Comparison of ENCODE assay signal across 12 cellular contexts in genomic region chr3:39385456-39386098, GRCh38. TPM values are rescaled to one million over a fixed set of nuclear protein-coding genes. Genes with fewer than 3 reads are reported as not detected.
A peak's percentile ranks its signal among the peaks of the same experiment; 100 is the strongest.
DNase-seq lines count a peak whose midpoint lies in the region; ATAC-seq lines count a peak whose summit lies in the region.
"Had no signal": no experiment of that assay in that cellular context is flagged by ENCODE, and none has a peak within 500 bp of the region (broad histone marks: within the 10 kb centered on the region; RNA-seq: fewer than 3 reads in every experiment).

No MANE protein-coding gene starts in this region.

- H3K36me3 ChIP-seq in CD4-positive, CD25-positive, alpha-beta regulatory T cell (ENCODE audit: control insufficient read depth, insufficient read depth, low read length) = peaks cover 10% of the 10 kb centered on the region
- peaks cover 16% of the 10 kb centered on the region for H3K36me3 ChIP-seq in HUES6 (ENCODE audit: control insufficient read depth, insufficient read depth, low read length)

- H3K4me3 Mint-ChIP-seq in CD4-positive, CD25-positive, alpha-beta regulatory T cell = peak overlapping the region; percentile 98 to 100 (median 99)
- peak overlapping the region; percentile 6 for H3K4me3 Mint-ChIP-seq in memory B cell

- H3K27me3 ChIP-seq in CD4-positive, CD25-positive, alpha-beta regulatory T cell (ENCODE audit: control insufficient read depth, insufficient read depth, low read length) = no peaks in the 10 kb centered on the region
- no peaks in the 10 kb centered on the region for H3K27me3 ChIP-seq in HUES6 (ENCODE audit: control insufficient read depth, insufficient read depth, low read length)
- H3K27me3 ChIP-seq: cardiac muscle cell had no signal

- H3K9me3 ChIP-seq in CD4-positive, CD25-positive, alpha-beta regulatory T cell (ENCODE audit: control insufficient read depth in 2 of 2, low read length in 2 of 2) = no peaks in the 10 kb centered on the region
- no peaks in the 10 kb centered on the region for H3K9me3 ChIP-seq in HUES6 (ENCODE audit: control insufficient read depth, insufficient read depth, low read depth, low read length)

- DNase-seq in CD4-positive, CD25-positive, alpha-beta regulatory T cell = peak in 1 of 3 donors; percentile 23
- DNase-seq in activated naive CD4-positive, alpha-beta T cell treated with anti-CD3 and anti-CD28 coated beads, Interleukin-2, amount 50 U/mL, for 72 hours (ENCODE audit: low spot score in 2 of 2) = no peak
- DNase-seq in memory B cell (ENCODE audit: low spot score in 2 of 2) (no peak), GM19240 (ENCODE audit: insufficient read length, low spot score) (no peak), DMS79 (lab: John Stamatoyannopoulos, UW) (no peak), HUDEP-2 (lab: John Stamatoyannopoulos, UW; ENCODE audit: unreplicated experiment in 76 of 76) (no peak)
- DNase-seq: NCI-H226, Right ventricle myocardium superior had no signal

- peak overlapping the region in 2 of 3 donors; percentile 99 for H3K27ac Mint-ChIP-seq in CD4-positive, CD25-positive, alpha-beta regulatory T cell
- peak overlapping the region; percentile 5 to 31 for H3K27ac Mint-ChIP-seq in activated naive CD4-positive, alpha-beta T cell treated with anti-CD3 and anti-CD28 coated beads, Interleukin-2, amount 50 U/mL, for 72 hours
- peak overlapping the region; percentile 4 for H3K27ac Mint-ChIP-seq in memory B cell

- H3K4me1 Mint-ChIP-seq in CD4-positive, CD25-positive, alpha-beta regulatory T cell = peaks cover 47 to 79% (median 57%) of the 10 kb centered on the region in 4 donors
- peaks cover 45% of the 10 kb centered on the region for H3K4me1 Mint-ChIP-seq in memory B cell

- H3K4me3 ChIP-seq in CD4-positive, CD25-positive, alpha-beta regulatory T cell (ENCODE audit: low read depth, low read length) = peak overlapping the region; percentile 88
- peak overlapping the region; percentile 72; the same call in 1 of the 2 replicates for H3K4me3 ChIP-seq in HUES6 (ENCODE audit: low read depth, low read length)
- H3K4me3 ChIP-seq: cardiac muscle cell had no signal

- H3K36me3 Mint-ChIP-seq in CD4-positive, CD25-positive, alpha-beta regulatory T cell = peaks cover 14% of the 10 kb centered on the region
- peaks cover 15% of the 10 kb centered on the region in 2 donors for H3K36me3 Mint-ChIP-seq in activated naive CD4-positive, alpha-beta T cell treated with anti-CD3 and anti-CD28 coated beads, Interleukin-2, amount 50 U/mL, for 72 hours
- peaks cover 13% of the 10 kb centered on the region for H3K36me3 Mint-ChIP-seq in memory B cell

- no peak for ATAC-seq in CD4-positive, CD25-positive, alpha-beta regulatory T cell (ENCODE audit: low read depth in 2 of 2)
- ATAC-seq in activated naive CD4-positive, alpha-beta T cell treated with anti-CD3 and anti-CD28 coated beads, Interleukin-2, amount 50 U/mL, for 72 hours = no peak
- no peak for ATAC-seq in memory B cell (ENCODE audit: low read depth)
- no peak for ATAC-seq in GM21423 (IDR thresholded peaks at IDR 0.05; ENCODE audit: unreplicated experiment)

- H3K4me1 ChIP-seq in CD4-positive, CD25-positive, alpha-beta regulatory T cell (ENCODE audit: control insufficient read depth, insufficient read depth, low read length, poor library complexity, severe bottlenecking) = peaks cover 74% of the 10 kb centered on the region
- peaks cover 13% of the 10 kb centered on the region for H3K4me1 ChIP-seq in HUES6 (ENCODE audit: control insufficient read depth, insufficient read depth, low read length)

- H3K27me3 Mint-ChIP-seq in CD4-positive, CD25-positive, alpha-beta regulatory T cell = no peaks in the 10 kb centered on the region
- H3K27me3 Mint-ChIP-seq in memory B cell = no peaks in the 10 kb centered on the region

- H3K9me3 Mint-ChIP-seq in CD4-positive, CD25-positive, alpha-beta regulatory T cell = peaks cover 0 to 1% (median 0%) of the 10 kb centered on the region in 7 donors
- H3K9me3 Mint-ChIP-seq in activated naive CD4-positive, alpha-beta T cell treated with anti-CD3 and anti-CD28 coated beads, Interleukin-2, amount 50 U/mL, for 72 hours = no peaks in the 10 kb centered on the region
- no peaks in the 10 kb centered on the region for H3K9me3 Mint-ChIP-seq in memory B cell

- peak overlapping the region; percentile 58 for H3K27ac ChIP-seq in CD4-positive, CD25-positive, alpha-beta regulatory T cell (ENCODE audit: insufficient read depth, low read length, poor library complexity, severe bottlenecking)
- H3K27ac ChIP-seq in HUES6 (ENCODE audit: low read depth, low read length) = no peak overlapping the region
- H3K27ac ChIP-seq: cardiac muscle cell had no signal

- no peak overlapping the region for H3K9ac ChIP-seq in HUES6 (ENCODE audit: low read length)

RNA-seq across cellular contexts. Expression of gene SLC25A38, which starts 2.4 kb away (rescaled TPM):
- total RNA-seq in CD4-positive, CD25-positive, alpha-beta regulatory T cell = 52.2 TPM
- 10 to 100 TPM; 60.9 to 70.1 (median 65.4) TPM for polyA plus RNA-seq in CD4-positive, CD25-positive, alpha-beta regulatory T cell
- 10 to 100 TPM; 21.2 to 25.3 TPM for total RNA-seq in activated naive CD4-positive, alpha-beta T cell treated with anti-CD3 and anti-CD28 coated beads, Interleukin-2, amount 50 U/mL, for 72 hours

RNA-seq across cellular contexts. Expression of gene RPSA, which starts 20.9 kb away (rescaled TPM):
- total RNA-seq in CD4-positive, CD25-positive, alpha-beta regulatory T cell = 1,171 TPM
- polyA plus RNA-seq in CD4-positive, CD25-positive, alpha-beta regulatory T cell = 1,000 to 10,000 TPM in 2 of 4 donors, 100 to 1,000 TPM in 2; 939 to 1,327 (median 1,114) TPM
- total RNA-seq in activated naive CD4-positive, alpha-beta T cell treated with anti-CD3 and anti-CD28 coated beads, Interleukin-2, amount 50 U/mL, for 72 hours = 1,000 to 10,000 TPM; 2,574 to 3,520 TPM

RNA-seq across cellular contexts. Expression of gene CCR8, which starts 56.1 kb away (rescaled TPM):
- total RNA-seq in CD4-positive, CD25-positive, alpha-beta regulatory T cell = 87.2 TPM
- polyA plus RNA-seq in CD4-positive, CD25-positive, alpha-beta regulatory T cell = 10 to 100 TPM; 33.6 to 61.6 (median 52.1) TPM
- total RNA-seq in activated naive CD4-positive, alpha-beta T cell treated with anti-CD3 and anti-CD28 coated beads, Interleukin-2, amount 50 U/mL, for 72 hours = under 1 TPM; 0.36 to 0.53 TPM
- total RNA-seq: cardiac muscle cell, Right ventricle myocardium superior, urinary bladder had no signal
- polyA plus RNA-seq: cardiac muscle cell, urinary bladder had no signal

Comparison
In these comparisons a context has a peak if more than half of its experiments do, and no peak if none do; other contexts are left out.
1. H3K27ac Mint-ChIP-seq: peak in every context shown above with its lines; median percentile 99 in CD4-positive, CD25-positive, alpha-beta regulatory T cell; 18 in activated naive CD4-positive, alpha-beta T cell treated with anti-CD3 and anti-CD28 coated beads, Interleukin-2, amount 50 U/mL, for 72 hours; 4 in memory B cell.
2. RNA of gene CCR8, which starts 56.1 kb away (total RNA-seq): 87.2 TPM in CD4-positive, CD25-positive, alpha-beta regulatory T cell (single experiment); 0.36 to 0.53 TPM in activated naive CD4-positive, alpha-beta T cell treated with anti-CD3 and anti-CD28 coated beads, Interleukin-2, amount 50 U/mL, for 72 hours; every median in the first group is over 10 times any median in the second.